In genomic region chrX:10156199-10157031, GRCh38 we compare ENCODE assay signal across 8 cellular contexts. TPM values are rescaled to one million over a fixed set of nuclear protein-coding genes. Genes with fewer than 3 reads are reported as not detected.
A peak's percentile ranks its signal among the peaks of the same experiment; 100 is the strongest.
DNase-seq lines count a peak whose midpoint lies in the region; ATAC-seq and TF ChIP-seq lines count a peak whose summit lies in the region.

Gene CLCN4 (plus strand): TSS chrX:10156975. CDS start chrX:10185033, 28,058 bp downstream.

- peak within 1 kb of the TSS; percentile 52 to 96 for H3K9ac ChIP-seq in liver (ENCODE audit: low read depth in 1 of 2, low read length in 2 of 2)
- peak within 1 kb of the TSS in 3 of 5 donors; percentile 20 to 71 (median 58) for H3K9ac ChIP-seq in subcutaneous abdominal adipose tissue (ENCODE audit: low read length in 5 of 5)

- no peaks in the 10 kb centered on the region; the same call in 1 of the 2 replicates for H4K20me1 ChIP-seq in OCI-LY7 (ENCODE audit: insufficient read depth, low read length)

- intact Hi-C loops in OCI-LY7 (cut with micrococcal nuclease; ENCODE audit: unreplicated experiment): loop anchor here (2.0 kb wide), 1 partner anchor 38 kb away; no protein-coding TSS in a partner anchor

- H3K27ac ChIP-seq in OCI-LY7 (ENCODE audit: low read depth, low read length, poor library complexity, severe bottlenecking) (peak within 1 kb of the TSS; percentile 86), liver (ENCODE audit: low read depth in 1 of 2, low read length in 2 of 2) (peak within 1 kb of the TSS; percentile 72 to 86), subcutaneous abdominal adipose tissue (ENCODE audit: low read depth, low read length) (peak within 1 kb of the TSS; percentile 68)

- H2AFZ ChIP-seq in OCI-LY7 (ENCODE audit: low read length): peak within 1 kb of the TSS; percentile 80

- peak; percentile 70 for ATAC-seq in GM18907 (IDR thresholded peaks at IDR 0.05; ENCODE audit: unreplicated experiment)
- peak; percentile 71 for ATAC-seq in HG03432 (IDR thresholded peaks at IDR 0.05; ENCODE audit: unreplicated experiment)
- ATAC-seq in HG03139 (IDR thresholded peaks at IDR 0.05; ENCODE audit: unreplicated experiment): no peak

- peak within 1 kb of the TSS; percentile 93 for H3K4me2 ChIP-seq in OCI-LY7 (ENCODE audit: low read length)

- no peaks in the 10 kb centered on the region; the same call in 1 of the 2 replicates for H3K36me3 ChIP-seq in OCI-LY7 (ENCODE audit: insufficient read depth, low read length)
- no peaks in the 10 kb centered on the region for H3K36me3 ChIP-seq in liver (ENCODE audit: control insufficient read depth in 4 of 4, insufficient read depth in 3 of 4, low read depth in 1 of 4, low read length in 3 of 4)
- no peaks in the 10 kb centered on the region for H3K36me3 ChIP-seq in subcutaneous abdominal adipose tissue (ENCODE audit: control insufficient read depth in 5 of 5, insufficient read depth in 5 of 5, low read length in 5 of 5)

- no peak for TF ChIP-seq RAD21 in liver (IDR thresholded peaks at IDR 0.05)

- WGBS in liver: 8% methylated on average over 27 of the region's 27 CpGs

- no peak for TF ChIP-seq CTCF in OCI-LY7 (conservative IDR thresholded peaks at IDR 0.05; ENCODE audit: low read length)
- no peak for TF ChIP-seq CTCF in liver (IDR thresholded peaks at IDR 0.05; ENCODE audit: low read depth, low read length, missing input control)

- H3K79me2 ChIP-seq in OCI-LY7 (ENCODE audit: insufficient read depth, low read depth, low read length): peaks cover 12% of the 10 kb centered on the region; the same call in 1 of the 2 replicates

- no peaks in the 10 kb centered on the region for H3K9me3 ChIP-seq in OCI-LY7 (ENCODE audit: low read length)
- H3K9me3 ChIP-seq in liver (ENCODE audit: control insufficient read depth in 4 of 4, low read length in 3 of 4): no peaks in the 10 kb centered on the region
- no peaks in the 10 kb centered on the region for H3K9me3 ChIP-seq in subcutaneous abdominal adipose tissue (ENCODE audit: control insufficient read depth in 5 of 5, low read length in 5 of 5)

- no peaks in the 10 kb centered on the region for H3K9me2 ChIP-seq in OCI-LY7 (ENCODE audit: insufficient read depth, low read length)

- CTCF ChIA-PET in OCI-LY7 (lab: Charles Lee; ENCODE audit: unreplicated experiment): no interaction called here

- peaks cover 32% of the 10 kb centered on the region for H3K4me1 ChIP-seq in OCI-LY7 (ENCODE audit: insufficient read depth, low read length, poor library complexity, severe bottlenecking)
- H3K4me1 ChIP-seq in liver (ENCODE audit: control insufficient read depth in 4 of 4, insufficient read depth in 4 of 4, low read length in 3 of 4): peaks cover 0 to 5% (median 3%) of the 10 kb centered on the region in 4 donors
- peaks cover 0 to 13% (median 10%) of the 10 kb centered on the region in 5 donors for H3K4me1 ChIP-seq in subcutaneous abdominal adipose tissue (ENCODE audit: control insufficient read depth in 5 of 5, insufficient read depth in 5 of 5, low read length in 5 of 5)

- DNase-seq in OCI-LY7 (ENCODE audit: low spot score) (peak; percentile 65), dermis microvascular lymphatic vessel endothelial cell (ENCODE audit: low read depth in 2 of 2) (peak; percentile 7 to 57)
- DNase-seq in activated CD4-positive, alpha-beta T cell treated with anti-CD3 and anti-CD28 coated beads, Interleukin-2, amount 50 U/mL, for 1 hour: no peak

- peak within 1 kb of the TSS; percentile 74 for H3K4me3 ChIP-seq in OCI-LY7 (ENCODE audit: low read depth, low read length, poor library complexity, severe bottlenecking)
- peak within 1 kb of the TSS; percentile 45 to 54 (median 51) for H3K4me3 ChIP-seq in liver (ENCODE audit: low read depth in 1 of 3, low read length in 3 of 3)
- peak within 1 kb of the TSS; percentile 30 to 61 (median 51) for H3K4me3 ChIP-seq in subcutaneous abdominal adipose tissue (ENCODE audit: low read depth in 1 of 5, low read length in 5 of 5)

- BruUV-seq in OCI-LY7 (replicated peaks; lab: Mats Ljungman, UMichigan): TSS peak; percentile 91

- POLR2A ChIA-PET in OCI-LY7 (lab: Charles Lee): interaction anchor here (0.6 to 1.7 kb wide), 6 partner anchors 12 to 241 kb away, joined by 3 to 7 read pairs (median 4); no protein-coding TSS in a partner anchor

- H3K27me3 ChIP-seq in liver (ENCODE audit: control insufficient read depth in 4 of 4, insufficient read depth in 4 of 4, low read length in 3 of 4): no peaks in the 10 kb centered on the region
- H3K27me3 ChIP-seq in subcutaneous abdominal adipose tissue (ENCODE audit: control insufficient read depth in 5 of 5, insufficient read depth in 4 of 5, low read length in 5 of 5): peaks cover 0 to 23% (median 12%) of the 10 kb centered on the region in 5 donors

TF ChIP-seq in liver, 16 proteins besides CTCF, POLR2A, EP300 and RAD21:
- TF ChIP-seq YY1 (IDR thresholded peaks at IDR 0.05) (peak; percentile 70), GABPA (IDR thresholded peaks at IDR 0.05 in 1 of 2, conservative IDR thresholded peaks at IDR 0.05 in 1 of 2) (no peak), HNF4G (IDR thresholded peaks at IDR 0.05) (no peak), JUND (IDR thresholded peaks at IDR 0.05) (no peak), FOXA1 (IDR thresholded peaks at IDR 0.05) (no peak), EGR1 (IDR thresholded peaks at IDR 0.05; ENCODE audit: low read depth in 2 of 2) (no peak), FOXA2 (IDR thresholded peaks at IDR 0.05) (no peak), RXRA (IDR thresholded peaks at IDR 0.05) (peak in 1 of 2 donors; percentile 32), NR2F2 (IDR thresholded peaks at IDR 0.05) (no peak), REST (IDR thresholded peaks at IDR 0.05) (peak; percentile 45), SP1 (IDR thresholded peaks at IDR 0.05) (peak; percentile 36), HNF4A (conservative IDR thresholded peaks at IDR 0.05) (peak in 1 of 2 donors; percentile 15), TAF1 (conservative IDR thresholded peaks at IDR 0.05) (peak; percentile 64)
- TF ChIP-seq, protein P1, sequence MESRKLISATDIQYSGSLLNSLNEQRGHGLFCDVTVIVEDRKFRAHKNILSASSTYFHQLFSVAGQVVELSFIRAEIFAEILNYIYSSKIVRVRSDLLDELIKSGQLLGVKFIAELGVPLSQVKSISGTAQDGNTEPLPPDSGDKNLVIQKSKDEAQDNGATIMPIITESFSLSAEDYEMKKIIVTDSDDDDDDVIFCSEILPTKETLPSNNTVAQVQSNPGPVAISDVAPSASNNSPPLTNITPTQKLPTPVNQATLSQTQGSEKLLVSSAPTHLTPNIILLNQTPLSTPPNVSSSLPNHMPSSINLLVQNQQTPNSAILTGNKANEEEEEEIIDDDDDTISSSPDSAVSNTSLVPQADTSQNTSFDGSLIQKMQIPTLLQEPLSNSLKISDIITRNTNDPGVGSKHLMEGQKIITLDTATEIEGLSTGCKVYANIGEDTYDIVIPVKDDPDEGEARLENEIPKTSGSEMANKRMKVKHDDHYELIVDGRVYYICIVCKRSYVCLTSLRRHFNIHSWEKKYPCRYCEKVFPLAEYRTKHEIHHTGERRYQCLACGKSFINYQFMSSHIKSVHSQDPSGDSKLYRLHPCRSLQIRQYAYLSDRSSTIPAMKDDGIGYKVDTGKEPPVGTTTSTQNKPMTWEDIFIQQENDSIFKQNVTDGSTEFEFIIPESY (IDR thresholded peaks at IDR 0.05): no peak
- TF ChIP-seq, protein P2, sequence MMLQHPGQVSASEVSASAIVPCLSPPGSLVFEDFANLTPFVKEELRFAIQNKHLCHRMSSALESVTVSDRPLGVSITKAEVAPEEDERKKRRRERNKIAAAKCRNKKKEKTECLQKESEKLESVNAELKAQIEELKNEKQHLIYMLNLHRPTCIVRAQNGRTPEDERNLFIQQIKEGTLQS (IDR thresholded peaks at IDR 0.05): peak; percentile 48
- TF ChIP-seq, protein P3, sequence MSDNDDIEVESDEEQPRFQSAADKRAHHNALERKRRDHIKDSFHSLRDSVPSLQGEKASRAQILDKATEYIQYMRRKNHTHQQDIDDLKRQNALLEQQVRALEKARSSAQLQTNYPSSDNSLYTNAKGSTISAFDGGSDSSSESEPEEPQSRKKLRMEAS (IDR thresholded peaks at IDR 0.05): no peak
TF ChIP-seq in liver: peak in this region for 7.

RNA-seq across cellular contexts. Expression of gene CLCN4, which starts in this region (rescaled TPM):
- total RNA-seq in OCI-LY7 (2014; rRNA removed; shearing (Covaris generic)): 7.8 and 11.1 TPM in 2 replicates
- 9.7 and 10.2 TPM in 2 replicates for total RNA-seq in OCI-LY7 (2022)
- total RNA-seq in dermis microvascular lymphatic vessel endothelial cell: 5.4 and 6.3 TPM in 2 replicates
- total RNA-seq in liver: 10 to 100 TPM in 1 of 2 donors, 1 to 10 TPM in 1; 5.8 to 10.9 TPM
- polyA plus RNA-seq in liver: 1 to 10 TPM; 1.5 to 2.2 TPM
